ENCODE assay signal across 21 cellular contexts in genomic region chr2:202147775-202148174, GRCh38.
A peak's percentile ranks its signal among the peaks of the same experiment; 100 is the strongest.
DNase-seq lines count a peak whose midpoint lies in the region; ATAC-seq and TF ChIP-seq lines count a peak whose summit lies in the region.
"Had no signal": no experiment of that assay in that cellular context is flagged by ENCODE, and none has a peak within 500 bp of the region (broad histone marks: within the 10 kb centered on the region; RNA-seq: fewer than 3 reads in every experiment).

No MANE protein-coding gene starts in this region.

- DNase-seq in MG63 (peak; percentile 81), mammary epithelial cell (no peak), right cardiac atrium (no peak), stromal cell of bone marrow (ENCODE audit: low read depth) (peak; percentile 37), NCI-H748 (lab: John Stamatoyannopoulos, UW; ENCODE audit: unreplicated experiment) (no peak), coronary artery (ENCODE audit: low spot score) (no peak)
- DNase-seq: activated CD4-positive, alpha-beta T cell treated with anti-CD3 and anti-CD28 coated beads, Interleukin-2, amount 50 U/mL, for 48 hours; activated naive CD4-positive, alpha-beta T cell treated with anti-CD3 and anti-CD28 coated beads, Interleukin-2, amount 10 ng/mL, durations not matched to agents 7 days and 5 days; effector CD4-positive, alpha-beta T cell; GOT3; NCI-H1092; NCI-H526 treated with DMSO at 0.1 percent for 48 hours; stimulated activated CD4-positive, alpha-beta T cell treated with anti-CD3 and anti-CD28 coated beads, Interleukin-12 subunit alpha, Interleukin-12 subunit beta, amount 100 ng/mL, for 4 hours; stimulated activated naive B cell treated with anti-CD40 and anti-IgM and Interleukin-4, amounts not matched to agents 10 μg/mL and 1 μg/mL and 100 μg/mL, for 72 hours; SW 1271; tibial artery had no signal

- H3K27me3 ChIP-seq in MG63, result no peaks in the 10 kb centered on the region
- H3K27me3 ChIP-seq in mammary epithelial cell (ENCODE audit: insufficient read depth, low read length), result no peaks in the 10 kb centered on the region
- no peaks in the 10 kb centered on the region for H3K27me3 ChIP-seq in right cardiac atrium (ENCODE audit: control insufficient read depth, insufficient read depth)
- H3K27me3 ChIP-seq: BLaER1 treated with 17β-estradiol and CSF1 and Interleukin-3, amounts not matched to agents 10 nM and 100 nM; body of pancreas; tibial artery had no signal

- ATAC-seq in right cardiac atrium, result peak; percentile 43 to 56
- ATAC-seq in GM18505 (IDR thresholded peaks at IDR 0.05; ENCODE audit: unreplicated experiment), result no peak
- ATAC-seq: body of pancreas; stimulated activated naive B cell treated with anti-CD40 and anti-IgM and Interleukin-4, amounts not matched to agents 10 μg/mL and 1 μg/mL and 100 μg/mL, for 72 hours had no signal

- no peak overlapping the region for H3K27ac ChIP-seq in mammary epithelial cell (ENCODE audit: insufficient read depth, low read depth, low read length)
- no peak overlapping the region for H3K27ac ChIP-seq in right cardiac atrium (ENCODE audit: low read length)
- H3K27ac ChIP-seq in coronary artery, result no peak overlapping the region
- H3K27ac ChIP-seq: BLaER1 treated with 17β-estradiol and CSF1 and Interleukin-3, amounts not matched to agents 10 nM and 100 nM; body of pancreas; HL-60; KMS-11; tibial artery had no signal

- intact Hi-C loops in mammary epithelial cell (cut with micrococcal nuclease), result no loop called here
- intact Hi-C loops in right cardiac atrium (cut with DNase I), result no loop called here

- no peaks in the 10 kb centered on the region for H3K36me3 ChIP-seq in MG63
- H3K36me3 ChIP-seq in mammary epithelial cell (ENCODE audit: insufficient read depth, low read length), result no peaks in the 10 kb centered on the region
- H3K36me3 ChIP-seq: BLaER1 treated with 17β-estradiol and CSF1 and Interleukin-3, amounts not matched to agents 10 nM and 100 nM; tibial artery had no signal

- CTCF ChIA-PET in mammary epithelial cell (lab: Charles Lee; ENCODE audit: low non-redundant PET), result no interaction called here

- no TSS peak for BruUV-seq in mammary epithelial cell (replicated peaks; lab: Mats Ljungman, UMichigan)

- H3K9me3 ChIP-seq in MG63 (no peaks in the 10 kb centered on the region), mammary epithelial cell (replicated peaks; ENCODE audit: insufficient read depth, low read length) (no peaks in the 10 kb centered on the region), right cardiac atrium (ENCODE audit: control insufficient read depth, low read length) (no peaks in the 10 kb centered on the region)
- H3K9me3 ChIP-seq: BLaER1 treated with 17β-estradiol and CSF1 and Interleukin-3, amounts not matched to agents 10 nM and 100 nM; body of pancreas; tibial artery had no signal

- no peak overlapping the region for H3K9ac ChIP-seq in mammary epithelial cell (ENCODE audit: insufficient read depth, low read length)
- H3K9ac ChIP-seq: BLaER1 treated with 17β-estradiol and CSF1 and Interleukin-3, amounts not matched to agents 10 nM and 100 nM; KMS-11 had no signal

- peak overlapping the region; percentile 49 for H2AFZ ChIP-seq in mammary epithelial cell (ENCODE audit: low read depth, low read length)

- in situ Hi-C loops in mammary epithelial cell (cut with MboI; ENCODE audit: low sequenced_read_pairs in 2 of 2), result no loop called here

- dilution Hi-C loops in mammary epithelial cell (cut with HindIII; ENCODE audit: low sequenced_read_pairs), result no loop called here

- H3K79me2 ChIP-seq in mammary epithelial cell (ENCODE audit: insufficient read depth, low read length), result no peaks in the 10 kb centered on the region

- no peaks in the 10 kb centered on the region for H4K20me1 ChIP-seq in mammary epithelial cell (ENCODE audit: insufficient read depth, low read length)
- H4K20me1 ChIP-seq: BLaER1 treated with 17β-estradiol and CSF1 and Interleukin-3, amounts not matched to agents 10 nM and 100 nM had no signal

- TF ChIP-seq POLR2A in GM18505 (IDR thresholded peaks at IDR 0.05; ENCODE audit: borderline replicate concordance, extremely low read depth, insufficient read depth, insufficient read length), result no peak

- H3K4me1 ChIP-seq in mammary epithelial cell (ENCODE audit: insufficient read depth, low read length), result no peaks in the 10 kb centered on the region
- peaks cover 4% of the 10 kb centered on the region for H3K4me1 ChIP-seq in right cardiac atrium (ENCODE audit: control insufficient read depth, insufficient read depth, low read length)
- H3K4me1 ChIP-seq: BLaER1 treated with 17β-estradiol and CSF1 and Interleukin-3, amounts not matched to agents 10 nM and 100 nM; body of pancreas had no signal

- 19% methylated on average over 4 of the region's 4 CpGs for WGBS in mammary epithelial cell (ENCODE audit: low coverage, missing lambda C conversion rate)
- 31% methylated on average over 4 of the region's 4 CpGs for WGBS in right cardiac atrium

- no peak for TF ChIP-seq CTCF in mammary epithelial cell (conservative IDR thresholded peaks at IDR 0.05 in 1 of 2, IDR thresholded peaks at IDR 0.05 in 1 of 2; ENCODE audit: extremely low read depth in 1 of 2, insufficient read depth in 1 of 2, low read depth in 1 of 2, low read length in 2 of 2)
- no peak for TF ChIP-seq CTCF in coronary artery (IDR thresholded peaks at IDR 0.05)

- no peak overlapping the region for H3K4me2 ChIP-seq in mammary epithelial cell (ENCODE audit: insufficient read depth, low read depth, low read length)
- H3K4me2 ChIP-seq: BLaER1 treated with 17β-estradiol and CSF1 and Interleukin-3, amounts not matched to agents 10 nM and 100 nM; KMS-11 had no signal

- H3K4me3 ChIP-seq in MG63 (no peak overlapping the region), mammary epithelial cell (replicated peaks in 1 of 3; ENCODE audit: insufficient read depth in 1 of 3, low read depth in 2 of 3, low read length in 3 of 3) (no peak overlapping the region), right cardiac atrium (ENCODE audit: low read length) (no peak overlapping the region), coronary artery (no peak overlapping the region)
- H3K4me3 ChIP-seq: BLaER1 treated with 17β-estradiol and CSF1 and Interleukin-3, amounts not matched to agents 10 nM and 100 nM; body of pancreas; tibial artery had no signal

Comparison
In these comparisons a context has a peak if more than half of its experiments do, and no peak if none do; other contexts are left out.
1. DNase-seq: peak in MG63 (single experiment) and stromal cell of bone marrow (single experiment); none in mammary epithelial cell (single experiment), right cardiac atrium (0 of 3), NCI-H748 (single experiment) and coronary artery (single experiment).